8 cellular contexts compared by ENCODE assay signal in the genomic region with DNA sequence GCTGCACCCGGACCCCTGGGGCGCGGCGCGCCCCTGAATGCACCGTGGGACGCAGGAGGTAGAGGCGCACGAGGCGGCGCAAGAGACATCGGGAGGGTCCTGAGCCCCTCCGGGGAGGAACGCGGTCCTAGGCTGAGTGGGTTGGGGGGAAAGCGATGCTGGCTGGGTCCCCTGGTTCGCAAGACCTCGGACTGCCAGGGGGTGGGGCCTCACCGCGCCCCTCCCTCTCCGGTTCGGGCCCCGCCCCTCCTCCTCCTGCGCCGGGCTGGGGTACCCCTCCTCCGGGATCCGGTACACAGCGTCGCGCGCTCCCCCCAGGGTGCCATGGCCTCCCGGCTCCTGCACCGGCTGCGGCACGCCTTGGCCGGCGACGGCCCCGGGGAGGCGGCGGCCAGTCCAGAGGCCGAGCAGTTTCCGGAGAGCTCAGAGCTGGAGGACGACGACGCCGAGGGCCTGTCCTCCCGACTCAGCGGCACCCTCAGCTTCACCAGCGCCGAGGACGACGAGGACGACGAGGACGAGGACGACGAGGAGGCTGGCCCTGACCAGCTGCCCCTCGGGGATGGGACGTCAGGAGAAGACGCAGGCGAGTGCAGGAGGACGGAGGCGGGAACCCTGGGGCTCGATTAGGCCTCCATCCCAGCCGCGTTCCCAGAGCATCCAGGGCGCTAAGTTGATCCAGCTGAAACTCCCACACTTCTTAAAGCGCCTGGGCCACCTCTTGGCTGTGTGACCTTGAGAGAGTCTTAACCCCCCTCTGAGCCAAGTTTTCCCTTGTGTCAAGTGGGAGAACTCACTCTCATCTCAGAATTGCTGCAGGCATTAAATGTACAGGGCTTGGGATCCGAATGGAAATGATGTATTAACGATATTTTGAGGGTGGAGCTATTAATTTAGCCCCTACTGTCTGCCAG. TPM values are rescaled to one million over a fixed set of nuclear protein-coding genes. Genes with fewer than 3 reads are reported as not detected.
DNase-seq lines count a peak whose midpoint lies in the region; ATAC-seq and TF ChIP-seq lines count a peak whose summit lies in the region.

No MANE protein-coding gene starts in this region.

- no peaks in the 10 kb centered on the region for H3K27me3 ChIP-seq in CD4-positive, alpha-beta memory T cell (ENCODE audit: insufficient read depth, low read length)

- H3K27ac Mint-ChIP-seq in CD4-positive, alpha-beta memory T cell = peak overlapping the region in 3 of 7 donors; percentile 12 to 79 (median 77)
- no peak overlapping the region for H3K27ac Mint-ChIP-seq in progenitor cell of endocrine pancreas

- H3K27ac ChIP-seq in CD4-positive, alpha-beta memory T cell (ENCODE audit: low read depth, low read length) = peak overlapping the region; percentile 21

- in situ Hi-C loops in astrocyte of the spinal cord (cut with HindIII; ENCODE audit: low sequenced_read_pairs) = no loop called here

- H3K36me3 ChIP-seq in CD4-positive, alpha-beta memory T cell (ENCODE audit: insufficient read depth, low read length) = no peaks in the 10 kb centered on the region

- intact Hi-C loops in CD4-positive, alpha-beta memory T cell (cut with micrococcal nuclease) = no loop called here

- H3K36me3 Mint-ChIP-seq in CD4-positive, alpha-beta memory T cell = no peaks in the 10 kb centered on the region
- H3K36me3 Mint-ChIP-seq in progenitor cell of endocrine pancreas (ENCODE audit: insufficient read depth) = peaks cover 3% of the 10 kb centered on the region

- H3K4me3 Mint-ChIP-seq in CD4-positive, alpha-beta memory T cell = peak overlapping the region; percentile 61 to 85 (median 68)
- peak overlapping the region; percentile 68 for H3K4me3 Mint-ChIP-seq in progenitor cell of endocrine pancreas (ENCODE audit: low read depth)

- POLR2A ChIA-PET in CD4-positive, alpha-beta memory T cell (lab: Charles Lee; ENCODE audit: partially characterized antibody) = interaction anchor here (0.7 to 2.8 kb wide), 7 partner anchors 10 to 100 kb away, joined by 3 to 17 read pairs (median 4); a partner anchor contains a TSS

- H3K9me3 ChIP-seq in CD4-positive, alpha-beta memory T cell (ENCODE audit: control insufficient read depth in 1 of 2, low read length in 2 of 2) = no peaks in the 10 kb centered on the region

- H3K4me3 ChIP-seq in CD4-positive, alpha-beta memory T cell (ENCODE audit: low read length in 2 of 2) = peak overlapping the region in 1 of 2 donors; percentile 64
- peak overlapping the region; percentile 67 for H3K4me3 ChIP-seq in astrocyte of the spinal cord (ENCODE audit: low read depth, low read length)

- ATAC-seq in HG03280 (IDR thresholded peaks at IDR 0.05; ENCODE audit: unreplicated experiment) (peak; percentile 59), SK-N-SH treated with all-trans-retinoic acid at 6 μM for 48 hours (peak; percentile 88), GM21576 (IDR thresholded peaks at IDR 0.05; ENCODE audit: unreplicated experiment) (no peak), GM18502 (IDR thresholded peaks at IDR 0.05; ENCODE audit: poor library complexity, unreplicated experiment) (no peak)

- peaks cover 7 to 23% (median 13%) of the 10 kb centered on the region in 4 donors for H3K4me1 Mint-ChIP-seq in CD4-positive, alpha-beta memory T cell
- peaks cover 4% of the 10 kb centered on the region for H3K4me1 Mint-ChIP-seq in progenitor cell of endocrine pancreas (ENCODE audit: low read depth)

- CTCF ChIA-PET in CD4-positive, alpha-beta memory T cell (lab: Charles Lee; ENCODE audit: partially characterized antibody) = interaction anchor here (1.2 kb wide), 1 partner anchor 136 kb away, joined by 3 read pairs; no protein-coding TSS in a partner anchor

- H3K4me1 ChIP-seq in CD4-positive, alpha-beta memory T cell (ENCODE audit: insufficient read depth, low read length) = peaks cover 21% of the 10 kb centered on the region

- DNase-seq in CD4-positive, alpha-beta memory T cell = peak in 4 of 5 donors; percentile 28 to 43 (median 36)
- peak; percentile 70 for DNase-seq in astrocyte of the spinal cord (ENCODE audit: low read depth, low spot score)
- peak; percentile 76 for DNase-seq in hepatic stellate cell (ENCODE audit: low spot score)
- peak; percentile 64 for DNase-seq in progenitor cell of endocrine pancreas (ENCODE audit: low spot score, unreplicated experiment)

- H3K9me3 Mint-ChIP-seq in CD4-positive, alpha-beta memory T cell = no peaks in the 10 kb centered on the region
- no peaks in the 10 kb centered on the region for H3K9me3 Mint-ChIP-seq in progenitor cell of endocrine pancreas (ENCODE audit: low read depth)

- H3K27me3 Mint-ChIP-seq in CD4-positive, alpha-beta memory T cell = peaks cover 0 to 3% of the 10 kb centered on the region in 2 donors
- peaks cover 3% of the 10 kb centered on the region for H3K27me3 Mint-ChIP-seq in progenitor cell of endocrine pancreas

- no peak for TF ChIP-seq CTCF in astrocyte of the spinal cord (IDR thresholded peaks at IDR 0.05; ENCODE audit: low read depth, low read length)
- TF ChIP-seq CTCF in progenitor cell of endocrine pancreas (IDR thresholded peaks at IDR 0.05; ENCODE audit: unreplicated experiment) = no peak

TF ChIP-seq in SK-N-SH treated with all-trans-retinoic acid at 6 μM for 48 hours, 23 proteins besides CTCF, POLR2A, EP300 and RAD21:
- TF ChIP-seq, protein P1, sequence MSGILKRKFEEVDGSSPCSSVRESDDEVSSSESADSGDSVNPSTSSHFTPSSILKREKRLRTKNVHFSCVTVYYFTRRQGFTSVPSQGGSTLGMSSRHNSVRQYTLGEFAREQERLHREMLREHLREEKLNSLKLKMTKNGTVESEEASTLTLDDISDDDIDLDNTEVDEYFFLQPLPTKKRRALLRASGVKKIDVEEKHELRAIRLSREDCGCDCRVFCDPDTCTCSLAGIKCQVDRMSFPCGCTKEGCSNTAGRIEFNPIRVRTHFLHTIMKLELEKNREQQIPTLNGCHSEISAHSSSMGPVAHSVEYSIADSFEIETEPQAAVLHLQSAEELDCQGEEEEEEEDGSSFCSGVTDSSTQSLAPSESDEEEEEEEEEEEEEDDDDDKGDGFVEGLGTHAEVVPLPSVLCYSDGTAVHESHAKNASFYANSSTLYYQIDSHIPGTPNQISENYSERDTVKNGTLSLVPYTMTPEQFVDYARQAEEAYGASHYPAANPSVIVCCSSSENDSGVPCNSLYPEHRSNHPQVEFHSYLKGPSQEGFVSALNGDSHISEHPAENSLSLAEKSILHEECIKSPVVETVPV (CRISPR knock-in tag; IDR thresholded peaks at IDR 0.05) = no peak
- TF ChIP-seq CSDC2 (CRISPR knock-in tag; IDR thresholded peaks at IDR 0.05) (no peak), TOX (CRISPR knock-in tag; IDR thresholded peaks at IDR 0.05; ENCODE audit: borderline replicate concordance) (no peak), ZNF70 (CRISPR knock-in tag; IDR thresholded peaks at IDR 0.05) (0 out of 2 replicates have a peak, but pooled peaks have one; percentile 5), ZFP3 (CRISPR knock-in tag; IDR thresholded peaks at IDR 0.05) (0 out of 2 replicates have a peak, but pooled peaks have one; percentile 33), ZNF8 (CRISPR knock-in tag; IDR thresholded peaks at IDR 0.05) (0 out of 2 replicates have a peak, but pooled peaks have one; percentile 3)

RNA-seq across cellular contexts. Expression of a gene that starts 0.5 kb away (rescaled TPM):
- 1 to 10 TPM; 2.6 to 3.5 TPM for total RNA-seq in CD4-positive, alpha-beta memory T cell
- polyA plus RNA-seq in CD4-positive, alpha-beta memory T cell = 1 to 10 TPM in 1 of 2 donors, under 1 TPM in 1; 0.20 to 1.8 TPM
- 12.2 and 13.1 TPM in 2 replicates for total RNA-seq in progenitor cell of endocrine pancreas

RNA-seq across cellular contexts. Expression of a gene that starts 7.0 kb away (rescaled TPM):
- total RNA-seq in CD4-positive, alpha-beta memory T cell = not detected
- polyA plus RNA-seq in CD4-positive, alpha-beta memory T cell = under 1 TPM; 0.61 to 0.67 TPM
- total RNA-seq in progenitor cell of endocrine pancreas = 0.67 TPM in 1 of 2 replicates, not detected in the other

RNA-seq across cellular contexts. Expression of a gene that starts 21.7 kb away (rescaled TPM):
- total RNA-seq in CD4-positive, alpha-beta memory T cell = under 1 TPM; 0.55 to 0.61 TPM
- under 1 TPM in 1 of 2 donors, not detected in 1; 0.36 TPM for polyA plus RNA-seq in CD4-positive, alpha-beta memory T cell
- total RNA-seq in progenitor cell of endocrine pancreas = 63.9 and 69.0 TPM in 2 replicates

RNA-seq across cellular contexts. Expression of a gene that starts 23.1 kb away (rescaled TPM):
- total RNA-seq in CD4-positive, alpha-beta memory T cell = 10 to 100 TPM; 30.6 to 33.4 TPM
- polyA plus RNA-seq in CD4-positive, alpha-beta memory T cell = 10 to 100 TPM; 38.0 to 54.3 TPM
- total RNA-seq in progenitor cell of endocrine pancreas = 23.0 and 23.2 TPM in 2 replicates

RNA-seq across cellular contexts. Expression of a gene that starts 23.3 kb away (rescaled TPM):
- 1 to 10 TPM; 6.7 to 7.1 TPM for total RNA-seq in CD4-positive, alpha-beta memory T cell
- 1 to 10 TPM in 1 of 2 donors, under 1 TPM in 1; 0.77 to 2.5 TPM for polyA plus RNA-seq in CD4-positive, alpha-beta memory T cell
- total RNA-seq in progenitor cell of endocrine pancreas = 7.6 and 7.9 TPM in 2 replicates

Comparison
In these comparisons a context has a peak if more than half of its experiments do, and no peak if none do; other contexts are left out.
1. ATAC-seq: peak in HG03280 (single experiment) and SK-N-SH treated with all-trans-retinoic acid at 6 μM for 48 hours (single experiment); none in GM21576 (single experiment) and GM18502 (single experiment).
2. RNA of a gene that starts 21.7 kb away (total RNA-seq): 63.9 to 69.0 TPM in progenitor cell of endocrine pancreas; 0.55 to 0.61 TPM in CD4-positive, alpha-beta memory T cell; every median in the first group is over 10 times any median in the second.
3. Peak in every context shown above with its lines, with median percentiles within 50 percentile points of each other: DNase-seq.